17 cellular contexts compared by ENCODE assay signal in the genomic region with DNA sequence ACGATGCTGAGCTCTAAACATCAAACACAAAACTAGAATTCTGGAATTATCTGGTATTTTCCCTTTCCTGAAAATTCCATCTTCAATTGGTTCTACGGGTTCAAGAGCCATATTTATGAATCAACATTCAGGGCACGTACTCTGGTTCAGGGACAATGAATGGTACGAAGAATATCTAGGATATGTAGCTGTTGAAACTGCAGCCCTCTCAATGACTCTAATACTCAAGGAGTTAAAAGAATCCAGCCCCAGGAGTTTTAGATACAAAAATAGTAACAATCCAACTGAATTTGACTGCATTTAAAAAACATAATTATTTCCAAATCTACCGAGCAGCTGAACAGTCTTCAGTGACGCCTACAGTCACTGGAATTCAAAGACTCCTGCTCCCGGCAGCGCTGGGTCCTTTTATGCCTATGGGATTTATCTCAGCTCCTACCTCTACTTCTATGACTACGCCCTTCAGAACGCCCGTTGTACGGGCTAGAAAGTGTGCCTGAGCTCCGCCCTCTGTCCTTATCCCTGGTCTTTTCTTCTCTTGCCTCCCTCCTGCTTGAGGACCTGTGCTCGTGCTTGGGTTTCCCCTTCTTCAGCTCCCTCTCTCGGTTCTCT.
"Had no signal": no experiment of that assay in that cellular context is flagged by ENCODE, and none has a peak within 500 bp of the region (broad histone marks: within the 10 kb centered on the region; RNA-seq: fewer than 3 reads in every experiment).

No MANE protein-coding gene starts in this region.

- ATAC-seq: activated CD8-positive, alpha-beta memory T cell treated with anti-CD3 and anti-CD28 coated beads, Interleukin-2, amount 10 ng/mL, durations not matched to agents 7 days and 5 days; body of pancreas; gastrocnemius medialis; natural killer cell; pancreas; stimulated activated naive CD8-positive, alpha-beta T cell treated with anti-CD3 and anti-CD28 coated beads, Interleukin-15, Interleukin-2, amounts not matched to agents 100 U/mL and 50 U/mL, for 24 hours had no signal

- H3K36me3 ChIP-seq: gastrocnemius medialis, pancreas had no signal

- H3K9me3 ChIP-seq: body of pancreas, gastrocnemius medialis, pancreas had no signal

- DNase-seq: activated B cell treated with CpG ODN at 0.5 μM for 24 hours; activated CD4-positive, alpha-beta memory T cell treated with anti-CD3 and anti-CD28 coated beads, Interleukin-2, amount 10 ng/mL, durations not matched to agents 7 days and 5 days; activated CD4-positive, alpha-beta T cell treated with anti-CD3 and anti-CD28 coated beads for 4 hours; activated CD8-positive, alpha-beta memory T cell treated with anti-CD3 and anti-CD28 coated beads, Interleukin-2, amount 10 ng/mL, durations not matched to agents 7 days and 5 days; activated naive CD4-positive, alpha-beta T cell; activated naive CD8-positive, alpha-beta T cell treated with anti-CD3 and anti-CD28 coated beads for 36 hours; body of pancreas; cortex of kidney; erythroblast; gastrocnemius medialis; immature natural killer cell; natural killer cell; pancreas; stimulated activated naive CD8-positive, alpha-beta T cell treated with anti-CD3 and anti-CD28 coated beads, Interleukin-15, Interleukin-2, amounts not matched to agents 100 U/mL and 50 U/mL, for 24 hours; substantia nigra; T-helper 1 cell; T-helper 9 cell had no signal

- H3K4me1 ChIP-seq: body of pancreas, pancreas had no signal

- H3K4me3 ChIP-seq: body of pancreas, pancreas had no signal

- H3K27ac ChIP-seq: body of pancreas, pancreas had no signal

- H3K27me3 ChIP-seq: body of pancreas, gastrocnemius medialis, pancreas had no signal
